In the genomic region with DNA sequence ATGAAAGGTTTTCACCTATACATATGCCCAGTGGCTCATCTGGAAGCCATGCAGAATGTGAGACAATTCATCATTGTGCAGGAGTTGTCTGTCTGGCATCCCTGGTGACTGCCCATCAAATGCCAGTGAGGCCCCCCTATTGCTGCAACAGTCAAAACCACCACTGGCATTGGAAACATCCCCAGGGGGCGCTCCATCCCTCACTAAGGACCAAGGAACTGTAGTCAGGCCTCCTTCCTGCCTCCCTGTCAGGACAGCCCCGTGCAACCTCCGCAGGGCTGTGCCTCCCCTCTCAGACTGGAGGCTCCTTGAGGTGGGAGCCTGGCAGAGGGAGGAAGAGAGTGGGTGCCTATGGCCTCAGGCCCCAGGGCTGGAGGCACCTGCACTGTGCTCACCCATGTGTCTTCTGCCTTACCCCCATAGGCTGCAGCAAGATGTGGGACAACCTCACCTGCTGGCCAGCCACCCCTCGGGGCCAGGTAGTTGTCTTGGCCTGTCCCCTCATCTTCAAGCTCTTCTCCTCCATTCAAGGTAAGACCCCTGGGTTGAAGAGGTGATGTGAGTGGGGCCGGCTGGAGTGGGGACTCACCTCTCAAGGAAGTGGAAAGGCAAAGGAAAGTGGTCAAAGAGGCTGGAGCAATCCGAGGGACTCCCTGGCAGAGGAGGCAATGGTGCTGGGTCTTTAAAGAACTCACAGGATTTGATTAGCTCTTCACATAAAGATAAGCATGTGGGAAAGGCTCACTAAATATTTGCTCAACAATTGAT, we compare ENCODE assay signal across 10 cellular contexts.
DNase-seq lines count a peak whose midpoint lies in the region; ATAC-seq lines count a peak whose summit lies in the region.
"Had no signal": no experiment of that assay in that cellular context is flagged by ENCODE, and none has a peak within 500 bp of the region (broad histone marks: within the 10 kb centered on the region; RNA-seq: fewer than 3 reads in every experiment).

No MANE protein-coding gene starts in this region.

- peaks cover 20% of the 10 kb centered on the region for H3K4me1 Mint-ChIP-seq in stimulated activated naive CD8-positive, alpha-beta T cell treated with anti-CD3 and anti-CD28 coated beads, Interleukin-15, amount 100 ng/mL, for 72 hours

- H3K4me3 Mint-ChIP-seq in stimulated activated naive CD8-positive, alpha-beta T cell treated with anti-CD3 and anti-CD28 coated beads, Interleukin-15, amount 100 ng/mL, for 72 hours, result no peak overlapping the region
- H3K4me3 Mint-ChIP-seq: dendritic cell treated with granulocyte-macrophage colony-stimulating factor and Interleukin-4, amounts not matched to agents 40 ng/mL and 50 ng/mL, for 4 days had no signal

- H3K9me3 Mint-ChIP-seq in stimulated activated naive CD8-positive, alpha-beta T cell treated with anti-CD3 and anti-CD28 coated beads, Interleukin-15, amount 100 ng/mL, for 72 hours, result no peaks in the 10 kb centered on the region
- H3K9me3 Mint-ChIP-seq: dendritic cell treated with granulocyte-macrophage colony-stimulating factor and Interleukin-4, amounts not matched to agents 40 ng/mL and 50 ng/mL, for 4 days had no signal

- H3K27me3 Mint-ChIP-seq in stimulated activated naive CD8-positive, alpha-beta T cell treated with anti-CD3 and anti-CD28 coated beads, Interleukin-15, amount 100 ng/mL, for 72 hours, result no peaks in the 10 kb centered on the region

- peak; percentile 38 for DNase-seq in stimulated activated naive CD8-positive, alpha-beta T cell treated with anti-CD3 and anti-CD28 coated beads, Interleukin-15, Interleukin-2, amounts not matched to agents 100 U/mL and 50 U/mL, for 24 hours
- no peak for DNase-seq in stimulated activated naive CD8-positive, alpha-beta T cell treated with anti-CD3 and anti-CD28 coated beads, Interleukin-15, amount 100 ng/mL, for 72 hours
- DNase-seq in T-helper 1 cell (peak in 4 of 5 donors; percentile 24 to 44 (median 34)), SHP77 (lab: John Stamatoyannopoulos, UW) (no peak), NCI-H526 (lab: John Stamatoyannopoulos, UW) (no peak)
- peak; percentile 28 for DNase-seq in effector CD8-positive, alpha-beta T cell (lab: John Stamatoyannopoulos, UW)
- no peak for DNase-seq in stimulated activated CD4-positive, alpha-beta T cell treated with anti-CD3 and anti-CD28 coated beads, Interleukin-2, amount 100 ng/mL, for 48 hours
- DNase-seq: NCI-H2029 had no signal

- ATAC-seq in stimulated activated naive CD8-positive, alpha-beta T cell treated with anti-CD3 and anti-CD28 coated beads, Interleukin-15, Interleukin-2, amounts not matched to agents 100 U/mL and 50 U/mL, for 24 hours, result no peak
- no peak for ATAC-seq in stimulated activated naive CD8-positive, alpha-beta T cell treated with anti-CD3 and anti-CD28 coated beads, Interleukin-15, amount 100 ng/mL, for 72 hours
- ATAC-seq in HG02981 (IDR thresholded peaks at IDR 0.05; ENCODE audit: unreplicated experiment), result no peak

- no peak overlapping the region for H3K27ac Mint-ChIP-seq in stimulated activated naive CD8-positive, alpha-beta T cell treated with anti-CD3 and anti-CD28 coated beads, Interleukin-15, amount 100 ng/mL, for 72 hours
- H3K27ac Mint-ChIP-seq: dendritic cell treated with granulocyte-macrophage colony-stimulating factor and Interleukin-4, amounts not matched to agents 40 ng/mL and 50 ng/mL, for 4 days had no signal

Comparison
In these comparisons a context has a peak if more than half of its experiments do, and no peak if none do; other contexts are left out.
1. DNase-seq: peak in stimulated activated naive CD8-positive, alpha-beta T cell treated with anti-CD3 and anti-CD28 coated beads, Interleukin-15, Interleukin-2, amounts not matched to agents 100 U/mL and 50 U/mL, for 24 hours (single experiment), T-helper 1 cell (4 of 5) and effector CD8-positive, alpha-beta T cell (single experiment); none in stimulated activated naive CD8-positive, alpha-beta T cell treated with anti-CD3 and anti-CD28 coated beads, Interleukin-15, amount 100 ng/mL, for 72 hours (0 of 2), SHP77 (0 of 2), stimulated activated CD4-positive, alpha-beta T cell treated with anti-CD3 and anti-CD28 coated beads, Interleukin-2, amount 100 ng/mL, for 48 hours (0 of 2) and NCI-H526 (0 of 2).